28 cellular contexts compared by ENCODE assay signal in genomic region chr14:98428483-98428994, GRCh38.
DNase-seq lines count a peak whose midpoint lies in the region; ATAC-seq, FAIRE-seq and TF ChIP-seq lines count a peak whose summit lies in the region.
"Had no signal": no experiment of that assay in that cellular context is flagged by ENCODE, and none has a peak within 500 bp of the region (broad histone marks: within the 10 kb centered on the region; RNA-seq: fewer than 3 reads in every experiment).

No MANE protein-coding gene starts in this region.

- H3K4me1 Mint-ChIP-seq in activated CD4-positive, alpha-beta T cell treated with anti-CD3 and anti-CD28 coated beads for 36 hours = peaks cover 23% of the 10 kb centered on the region
- H3K4me1 Mint-ChIP-seq in activated naive CD4-positive, alpha-beta T cell treated with anti-CD3 and anti-CD28 coated beads, Interleukin-2, amount 50 U/mL, for 24 hours = peaks cover 38% of the 10 kb centered on the region
- H3K4me1 Mint-ChIP-seq in activated naive CD4-positive, alpha-beta T cell treated with anti-CD3 and anti-CD28 coated beads for 36 hours (ENCODE audit: low read depth) = peaks cover 34% of the 10 kb centered on the region
- H3K4me1 Mint-ChIP-seq in central memory CD8-positive, alpha-beta T cell = peaks cover 11% of the 10 kb centered on the region
- H3K4me1 Mint-ChIP-seq: CD14-positive monocyte had no signal

- H3K27me3 ChIP-seq in small intestine (ENCODE audit: control insufficient read depth in 2 of 2, insufficient read depth in 2 of 2, low read length in 2 of 2) = no peaks in the 10 kb centered on the region
- H3K27me3 ChIP-seq in PC-9 (ENCODE audit: insufficient read depth, low read depth) = no peaks in the 10 kb centered on the region
- H3K27me3 ChIP-seq: BE2C; BLaER1 treated with 17β-estradiol and CSF1 and Interleukin-3, amounts not matched to agents 10 nM and 100 nM had no signal

- intact Hi-C loops in activated CD4-positive, alpha-beta T cell treated with anti-CD3 and anti-CD28 coated beads for 36 hours (cut with DNase I, micrococcal nuclease) = loop anchor here in 1 of 2 experiments (5.0 kb wide), 1 partner anchor 286 kb away; no protein-coding TSS in a partner anchor
- intact Hi-C loops in activated naive CD4-positive, alpha-beta T cell treated with anti-CD3 and anti-CD28 coated beads for 36 hours (cut with micrococcal nuclease) = no loop called here
- intact Hi-C loops in PC-9 (cut with micrococcal nuclease; ENCODE audit: unreplicated experiment) = no loop called here

- H2AFZ ChIP-seq in PC-9 = no peak overlapping the region

- CTCF ChIA-PET in activated CD4-positive, alpha-beta T cell treated with anti-CD3 and anti-CD28 coated beads for 36 hours (lab: Charles Lee) = no interaction called here
- CTCF ChIA-PET in activated naive CD4-positive, alpha-beta T cell treated with anti-CD3 and anti-CD28 coated beads for 36 hours (lab: Charles Lee) = no interaction called here
- CTCF ChIA-PET in PC-9 (lab: Charles Lee) = no interaction called here

- H3K79me2 ChIP-seq in PC-9 (ENCODE audit: low read depth) = no peaks in the 10 kb centered on the region

- H3K9me3 ChIP-seq in small intestine (ENCODE audit: control insufficient read depth, low read depth) (no peaks in the 10 kb centered on the region), PC-9 (ENCODE audit: insufficient read depth, low read depth) (no peaks in the 10 kb centered on the region)
- H3K9me3 ChIP-seq: A549; BE2C; BLaER1 treated with 17β-estradiol and CSF1 and Interleukin-3, amounts not matched to agents 10 nM and 100 nM; HAP-1 had no signal

- no peak overlapping the region for H3K27ac ChIP-seq in small intestine (ENCODE audit: low read depth in 1 of 2, low read length in 1 of 2)
- no peak overlapping the region for H3K27ac ChIP-seq in PC-9
- H3K27ac ChIP-seq: 22Rv1; A549; BLaER1 treated with 17β-estradiol and CSF1 and Interleukin-3, amounts not matched to agents 10 nM and 100 nM had no signal

- no peaks in the 10 kb centered on the region for H4K20me1 ChIP-seq in PC-9 (ENCODE audit: insufficient read depth)
- H4K20me1 ChIP-seq: BLaER1 treated with 17β-estradiol and CSF1 and Interleukin-3, amounts not matched to agents 10 nM and 100 nM had no signal

- H3K4me2 ChIP-seq in PC-9 = no peak overlapping the region
- H3K4me2 ChIP-seq: A549; BLaER1 treated with 17β-estradiol and CSF1 and Interleukin-3, amounts not matched to agents 10 nM and 100 nM had no signal

- H3K36me3 Mint-ChIP-seq in activated CD4-positive, alpha-beta T cell treated with anti-CD3 and anti-CD28 coated beads for 36 hours (ENCODE audit: low read depth) = no peaks in the 10 kb centered on the region
- peaks cover 1% of the 10 kb centered on the region for H3K36me3 Mint-ChIP-seq in activated naive CD4-positive, alpha-beta T cell treated with anti-CD3 and anti-CD28 coated beads, Interleukin-2, amount 50 U/mL, for 24 hours
- no peaks in the 10 kb centered on the region for H3K36me3 Mint-ChIP-seq in activated naive CD4-positive, alpha-beta T cell treated with anti-CD3 and anti-CD28 coated beads for 36 hours (ENCODE audit: low read depth)
- H3K36me3 Mint-ChIP-seq in central memory CD8-positive, alpha-beta T cell (ENCODE audit: insufficient read depth) = no peaks in the 10 kb centered on the region
- H3K36me3 Mint-ChIP-seq: CD14-positive monocyte had no signal

- no TSS peak for BruUV-seq in PC-9 (replicated peaks; lab: Mats Ljungman, UMichigan)

- ATAC-seq in activated CD4-positive, alpha-beta T cell treated with anti-CD3 and anti-CD28 coated beads for 36 hours = peak; percentile 58
- no peak for ATAC-seq in central memory CD8-positive, alpha-beta T cell (replicated peaks; ENCODE audit: extremely low read depth, poor library complexity, severe bottlenecking)
- ATAC-seq: A549, GM12878 had no signal

- peak; percentile 47 for FAIRE-seq in small intestine (lab: Jason Lieb, UNC)
- FAIRE-seq: A549, D721Med, GM12878, GM19239, H54 had no signal

- H3K9me3 Mint-ChIP-seq in activated CD4-positive, alpha-beta T cell treated with anti-CD3 and anti-CD28 coated beads for 36 hours (ENCODE audit: low read depth) = peaks cover 6% of the 10 kb centered on the region
- no peaks in the 10 kb centered on the region for H3K9me3 Mint-ChIP-seq in activated naive CD4-positive, alpha-beta T cell treated with anti-CD3 and anti-CD28 coated beads, Interleukin-2, amount 50 U/mL, for 24 hours
- H3K9me3 Mint-ChIP-seq in activated naive CD4-positive, alpha-beta T cell treated with anti-CD3 and anti-CD28 coated beads for 36 hours = peaks cover 3% of the 10 kb centered on the region
- no peaks in the 10 kb centered on the region for H3K9me3 Mint-ChIP-seq in central memory CD8-positive, alpha-beta T cell
- H3K9me3 Mint-ChIP-seq: CD4-positive, alpha-beta T cell; CD8-positive, alpha-beta memory T cell had no signal

- H3K4me1 ChIP-seq in small intestine (ENCODE audit: control insufficient read depth in 2 of 2, insufficient read depth in 1 of 2, low read depth in 1 of 2, low read length in 1 of 2) = no peaks in the 10 kb centered on the region
- no peaks in the 10 kb centered on the region for H3K4me1 ChIP-seq in PC-9 (replicated peaks; ENCODE audit: insufficient read depth)
- H3K4me1 ChIP-seq: A549; BE2C; BLaER1 treated with 17β-estradiol and CSF1 and Interleukin-3, amounts not matched to agents 10 nM and 100 nM; HAP-1 had no signal

- H3K27ac Mint-ChIP-seq in activated CD4-positive, alpha-beta T cell treated with anti-CD3 and anti-CD28 coated beads for 36 hours = no peak overlapping the region
- H3K27ac Mint-ChIP-seq in activated naive CD4-positive, alpha-beta T cell treated with anti-CD3 and anti-CD28 coated beads, Interleukin-2, amount 50 U/mL, for 24 hours = peak overlapping the region; percentile 68
- H3K27ac Mint-ChIP-seq in activated naive CD4-positive, alpha-beta T cell treated with anti-CD3 and anti-CD28 coated beads for 36 hours = no peak overlapping the region
- peak overlapping the region; percentile 20 for H3K27ac Mint-ChIP-seq in central memory CD8-positive, alpha-beta T cell (ENCODE audit: low read depth)
- H3K27ac Mint-ChIP-seq: CD14-positive monocyte; CD4-positive, alpha-beta T cell; HFFc6 had no signal

- H3K4me3 ChIP-seq in small intestine (ENCODE audit: low read depth in 1 of 2, low read length in 2 of 2) (no peak overlapping the region), PC-9 (no peak overlapping the region)
- H3K4me3 ChIP-seq: A549; BLaER1 treated with 17β-estradiol and CSF1 and Interleukin-3, amounts not matched to agents 10 nM and 100 nM; GM12878; HAP-1 had no signal

- H3K9me2 ChIP-seq in PC-9 (ENCODE audit: insufficient read depth) = no peaks in the 10 kb centered on the region

- no peaks in the 10 kb centered on the region for H3F3A ChIP-seq in PC-9 (ENCODE audit: insufficient read depth, low read depth)

- H3K4me3 Mint-ChIP-seq in activated CD4-positive, alpha-beta T cell treated with anti-CD3 and anti-CD28 coated beads for 36 hours = no peak overlapping the region
- no peak overlapping the region for H3K4me3 Mint-ChIP-seq in activated naive CD4-positive, alpha-beta T cell treated with anti-CD3 and anti-CD28 coated beads, Interleukin-2, amount 50 U/mL, for 24 hours
- H3K4me3 Mint-ChIP-seq in activated naive CD4-positive, alpha-beta T cell treated with anti-CD3 and anti-CD28 coated beads for 36 hours = no peak overlapping the region
- H3K4me3 Mint-ChIP-seq in central memory CD8-positive, alpha-beta T cell = no peak overlapping the region
- H3K4me3 Mint-ChIP-seq: CD14-positive monocyte; CD4-positive, alpha-beta T cell; CD8-positive, alpha-beta memory T cell; HFFc6 had no signal

- 61 to 81% (median 63%) methylated on average over 2 of the region's 2 CpGs for WGBS in small intestine, 3 donors

- DNase-seq in activated CD4-positive, alpha-beta T cell treated with anti-CD3 and anti-CD28 coated beads for 36 hours = no peak
- no peak for DNase-seq in activated CD4-positive, alpha-beta T cell treated with anti-CD3 and anti-CD28 coated beads, Interleukin-2, amount 50 U/mL, for 48 hours
- no peak for DNase-seq in activated naive CD4-positive, alpha-beta T cell treated with anti-CD3 and anti-CD28 coated beads for 36 hours
- no peak for DNase-seq in central memory CD8-positive, alpha-beta T cell (ENCODE audit: low spot score in 2 of 2)
- DNase-seq in small intestine = no peak
- no peak for DNase-seq in GM20000 (ENCODE audit: low spot score)
- DNase-seq in PC-9 = no peak
- DNase-seq: ACHN; AML-193; BE2C; CD4-positive, alpha-beta T cell; CD8-positive, alpha-beta memory T cell; DMS 273 treated with DMSO at 0.1 percent for 48 hours; DMS79; EL; GDM1; GOT3; HFFc6 had no signal

- POLR2A ChIA-PET in activated CD4-positive, alpha-beta T cell treated with anti-CD3 and anti-CD28 coated beads for 36 hours (lab: Charles Lee) = no interaction called here
- POLR2A ChIA-PET in PC-9 (lab: Charles Lee; ENCODE audit: unreplicated experiment) = no interaction called here

- TF ChIP-seq CTCF in GM20000 (IDR thresholded peaks at IDR 0.05; ENCODE audit: extremely low read depth, missing control alignments) (no peak), PC-9 (conservative IDR thresholded peaks at IDR 0.05) (no peak)

- H3K36me3 ChIP-seq in small intestine (ENCODE audit: control insufficient read depth in 2 of 2, insufficient read depth in 2 of 2, low read length in 2 of 2) (no peaks in the 10 kb centered on the region), PC-9 (ENCODE audit: low read depth) (no peaks in the 10 kb centered on the region)
- H3K36me3 ChIP-seq: BE2C; BLaER1 treated with 17β-estradiol and CSF1 and Interleukin-3, amounts not matched to agents 10 nM and 100 nM; HAP-1 had no signal

- no peaks in the 10 kb centered on the region for H3K27me3 Mint-ChIP-seq in activated CD4-positive, alpha-beta T cell treated with anti-CD3 and anti-CD28 coated beads for 36 hours
- no peaks in the 10 kb centered on the region for H3K27me3 Mint-ChIP-seq in activated naive CD4-positive, alpha-beta T cell treated with anti-CD3 and anti-CD28 coated beads, Interleukin-2, amount 50 U/mL, for 24 hours
- no peaks in the 10 kb centered on the region for H3K27me3 Mint-ChIP-seq in activated naive CD4-positive, alpha-beta T cell treated with anti-CD3 and anti-CD28 coated beads for 36 hours (ENCODE audit: low read depth)
- no peaks in the 10 kb centered on the region for H3K27me3 Mint-ChIP-seq in central memory CD8-positive, alpha-beta T cell
- H3K27me3 Mint-ChIP-seq: CD4-positive, alpha-beta T cell; CD8-positive, alpha-beta memory T cell had no signal

Comparison
In these comparisons a context has a peak if more than half of its experiments do, and no peak if none do; other contexts are left out.
1. H3K27ac Mint-ChIP-seq: peak in activated naive CD4-positive, alpha-beta T cell treated with anti-CD3 and anti-CD28 coated beads, Interleukin-2, amount 50 U/mL, for 24 hours (single experiment) and central memory CD8-positive, alpha-beta T cell (single experiment); none in activated CD4-positive, alpha-beta T cell treated with anti-CD3 and anti-CD28 coated beads for 36 hours (single experiment) and activated naive CD4-positive, alpha-beta T cell treated with anti-CD3 and anti-CD28 coated beads for 36 hours (single experiment).